In the genomic region with DNA sequence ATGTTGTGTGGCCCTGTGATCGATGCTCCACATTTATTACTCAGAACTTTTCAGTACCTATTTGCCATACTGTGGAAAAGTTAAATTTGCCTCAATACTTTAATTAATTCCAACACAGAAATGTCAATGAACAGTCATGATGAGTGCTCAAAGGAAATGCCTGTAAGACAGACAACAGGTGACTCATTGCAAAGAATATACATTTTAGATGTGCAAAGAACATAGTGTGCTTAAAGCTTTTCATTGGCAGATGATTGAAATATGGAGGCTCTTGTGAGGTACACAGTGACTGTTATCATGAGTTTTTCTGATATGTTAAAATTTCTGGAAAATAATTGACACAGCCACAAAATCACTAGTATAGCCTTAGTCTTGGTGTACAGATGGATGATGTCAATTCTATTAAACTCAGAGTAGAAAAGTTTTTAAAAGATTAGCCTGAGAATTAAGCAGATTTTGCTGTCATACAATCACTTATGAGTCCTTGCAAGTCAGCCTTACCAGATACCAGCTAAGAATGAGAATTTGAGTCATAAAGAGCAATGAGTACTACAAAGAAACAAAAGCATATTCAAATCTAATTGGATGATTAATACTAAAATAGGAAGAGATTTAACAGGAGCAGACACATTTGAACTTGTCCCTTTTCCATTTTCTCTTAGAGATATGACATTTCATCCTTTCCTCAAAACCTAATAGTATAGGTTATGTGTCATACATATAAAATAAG, we compare ENCODE assay signal across 22 cellular contexts.
DNase-seq lines count a peak whose midpoint lies in the region; ATAC-seq, FAIRE-seq and TF ChIP-seq lines count a peak whose summit lies in the region.
"Had no signal": no experiment of that assay in that cellular context is flagged by ENCODE, and none has a peak within 500 bp of the region (broad histone marks: within the 10 kb centered on the region; RNA-seq: fewer than 3 reads in every experiment).

No MANE protein-coding gene starts in this region.

- no peak overlapping the region for H2AFZ ChIP-seq in mammary epithelial cell (ENCODE audit: low read depth, low read length)

- intact Hi-C loops in mammary epithelial cell (cut with micrococcal nuclease) (no loop called here), breast epithelium (cut with DNase I; ENCODE audit: low total_unique reads) (no loop called here)

- H3K4me3 ChIP-seq in mammary epithelial cell (replicated peaks in 1 of 3; ENCODE audit: insufficient read depth in 1 of 3, low read depth in 2 of 3, low read length in 3 of 3), result no peak overlapping the region
- H3K4me3 ChIP-seq in breast epithelium, result no peak overlapping the region
- H3K4me3 ChIP-seq in bronchial epithelial cell (ENCODE audit: low read depth, low read length), result no peak overlapping the region
- H3K4me3 ChIP-seq: A549, BLaER1, GM12878 had no signal

- WGBS in mammary epithelial cell (ENCODE audit: low coverage, missing lambda C conversion rate), result 87% methylated on average over 1 of the region's 1 CpG

- no peaks in the 10 kb centered on the region for H3K36me3 ChIP-seq in mammary epithelial cell (ENCODE audit: insufficient read depth, low read length)
- no peaks in the 10 kb centered on the region for H3K36me3 ChIP-seq in breast epithelium
- H3K36me3 ChIP-seq in bronchial epithelial cell (ENCODE audit: control insufficient read depth, insufficient read depth, low read length), result no peaks in the 10 kb centered on the region
- H3K36me3 ChIP-seq: BLaER1 had no signal

- H4K20me1 ChIP-seq in mammary epithelial cell (ENCODE audit: insufficient read depth, low read length), result no peaks in the 10 kb centered on the region
- H4K20me1 ChIP-seq: BLaER1 had no signal

- no peak for TF ChIP-seq POLR2A in breast epithelium (IDR thresholded peaks at IDR 0.05)

- H3K27me3 ChIP-seq in mammary epithelial cell (ENCODE audit: insufficient read depth, low read length) (no peaks in the 10 kb centered on the region), breast epithelium (no peaks in the 10 kb centered on the region), bronchial epithelial cell (ENCODE audit: control insufficient read depth, insufficient read depth, low read length) (no peaks in the 10 kb centered on the region), foreskin keratinocyte (no peaks in the 10 kb centered on the region)
- H3K27me3 ChIP-seq: BLaER1 had no signal

- H3K27ac ChIP-seq in mammary epithelial cell (ENCODE audit: insufficient read depth, low read depth, low read length) (no peak overlapping the region), breast epithelium (no peak overlapping the region), foreskin keratinocyte (peak overlapping the region; percentile 56)
- H3K27ac ChIP-seq: 22Rv1, A549, BLaER1 had no signal

- ATAC-seq in foreskin keratinocyte (peak; percentile 86), HG03342 (IDR thresholded peaks at IDR 0.05; ENCODE audit: unreplicated experiment) (no peak), GM18870 (IDR thresholded peaks at IDR 0.05; ENCODE audit: unreplicated experiment) (no peak), HG02870 (IDR thresholded peaks at IDR 0.05; ENCODE audit: unreplicated experiment) (no peak)
- ATAC-seq: A549, GM12878 had no signal

- no peak overlapping the region for H3K9ac ChIP-seq in mammary epithelial cell (ENCODE audit: insufficient read depth, low read length)
- H3K9ac ChIP-seq: BLaER1 had no signal

- DNase-seq in mammary epithelial cell, result peak; percentile 50
- no peak for DNase-seq in breast epithelium (ENCODE audit: low spot score in 2 of 2)
- DNase-seq in bronchial epithelial cell (ENCODE audit: low read depth), result peak; percentile 83
- DNase-seq in foreskin keratinocyte, result peak; percentile 58 to 77
- no peak for DNase-seq in NCI-H2227 treated with DMSO at 0.1 percent for 48 hours (lab: John Stamatoyannopoulos, UW)
- DNase-seq: AML-193; Calu3; CD4-positive, alpha-beta memory T cell; DMS 273 treated with DMSO at 0.1 percent for 48 hours; DMS53; DND-41; EL; H9 had no signal

- dilution Hi-C loops in mammary epithelial cell (cut with HindIII; ENCODE audit: low sequenced_read_pairs), result no loop called here

- FAIRE-seq in bronchial epithelial cell (lab: Jason Lieb, UNC), result no peak
- FAIRE-seq: A549, GM12878, GM19239, H1 had no signal

- no peaks in the 10 kb centered on the region for H3K79me2 ChIP-seq in mammary epithelial cell (ENCODE audit: insufficient read depth, low read length)

- TF ChIP-seq CTCF in mammary epithelial cell (conservative IDR thresholded peaks at IDR 0.05 in 1 of 2, IDR thresholded peaks at IDR 0.05 in 1 of 2; ENCODE audit: extremely low read depth in 1 of 2, insufficient read depth in 1 of 2, low read depth in 1 of 2, low read length in 2 of 2) (no peak), breast epithelium (IDR thresholded peaks at IDR 0.05) (no peak), bronchial epithelial cell (IDR thresholded peaks at IDR 0.05; ENCODE audit: insufficient read depth, low read length, severe bottlenecking) (no peak), foreskin keratinocyte (conservative IDR thresholded peaks at IDR 0.05) (no peak)

- no TSS peak for BruUV-seq in mammary epithelial cell (replicated peaks; lab: Mats Ljungman, UMichigan)

- no peak overlapping the region for H3K4me2 ChIP-seq in mammary epithelial cell (ENCODE audit: insufficient read depth, low read depth, low read length)
- H3K4me2 ChIP-seq: A549, BLaER1 had no signal

- in situ Hi-C loops in mammary epithelial cell (cut with MboI; ENCODE audit: low sequenced_read_pairs in 2 of 2), result no loop called here

- CTCF ChIA-PET in mammary epithelial cell (lab: Charles Lee; ENCODE audit: low non-redundant PET), result no interaction called here

- no peaks in the 10 kb centered on the region for H3K4me1 ChIP-seq in mammary epithelial cell (ENCODE audit: insufficient read depth, low read length)
- H3K4me1 ChIP-seq in breast epithelium, result no peaks in the 10 kb centered on the region
- H3K4me1 ChIP-seq in foreskin keratinocyte, result peaks cover 24% of the 10 kb centered on the region
- H3K4me1 ChIP-seq: A549, BLaER1 had no signal

- H3K9me3 ChIP-seq in mammary epithelial cell (replicated peaks; ENCODE audit: insufficient read depth, low read length), result peaks cover 9% of the 10 kb centered on the region
- H3K9me3 ChIP-seq in breast epithelium, result peaks cover 18 to 22% of the 10 kb centered on the region in 2 donors

Comparison
In these comparisons a context has a peak if more than half of its experiments do, and no peak if none do; other contexts are left out.
1. DNase-seq: peak in mammary epithelial cell (single experiment), bronchial epithelial cell (single experiment) and foreskin keratinocyte (2 of 2); none in breast epithelium (0 of 2) and NCI-H2227 treated with DMSO at 0.1 percent for 48 hours (single experiment).